In the genomic region with DNA sequence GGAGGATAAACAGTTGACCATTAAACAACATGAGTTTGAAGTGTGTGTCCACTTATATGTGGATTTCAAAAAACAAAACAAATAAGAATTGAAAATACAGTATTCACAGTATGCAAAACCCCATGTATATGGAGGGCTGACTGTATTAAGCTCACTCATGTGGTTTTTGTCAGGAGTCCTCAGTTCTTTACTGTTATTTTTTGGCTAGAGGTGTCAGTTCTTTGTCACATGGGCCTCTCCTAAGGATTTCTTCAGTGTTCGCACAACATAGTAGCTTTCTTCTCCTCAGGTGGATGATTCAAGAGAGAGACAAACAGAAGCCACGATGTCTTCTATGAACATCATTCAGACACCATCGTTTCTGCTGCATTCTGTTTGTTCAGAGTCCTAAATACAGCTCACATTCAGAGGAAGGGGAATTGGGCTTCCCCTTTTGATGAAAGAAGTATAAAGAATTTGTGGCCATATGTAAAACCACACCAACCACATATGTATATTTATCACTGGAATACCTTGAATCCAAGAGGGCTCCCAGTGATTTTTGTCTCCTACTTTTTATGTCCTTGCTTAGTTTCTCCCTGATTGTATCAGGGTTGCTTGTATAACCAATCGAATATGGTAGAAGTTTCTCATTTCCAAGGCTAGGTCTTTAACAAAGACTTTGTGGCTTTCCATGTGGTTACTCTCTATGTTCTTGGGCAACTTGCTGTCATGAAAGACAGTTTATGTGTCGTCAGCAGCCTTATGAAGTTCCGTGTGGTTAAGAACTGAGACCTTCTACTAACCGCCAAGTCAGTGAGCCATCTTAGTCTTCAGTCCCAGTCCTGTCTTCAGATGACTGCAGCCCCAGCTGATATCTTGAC, we compare ENCODE assay signal across 9 cellular contexts. TPM values are rescaled to one million over a fixed set of nuclear protein-coding genes. Genes with fewer than 3 reads are reported as not detected.
DNase-seq lines count a peak whose midpoint lies in the region; ATAC-seq, FAIRE-seq and TF ChIP-seq lines count a peak whose summit lies in the region.
"Had no signal": no experiment of that assay in that cellular context is flagged by ENCODE, and none has a peak within 500 bp of the region (broad histone marks: within the 10 kb centered on the region; RNA-seq: fewer than 3 reads in every experiment).

No MANE protein-coding gene starts in this region.

- peaks cover 0 to 17% (median 4%) of the 10 kb centered on the region in 5 donors for H3K36me3 Mint-ChIP-seq in naive thymus-derived CD4-positive, alpha-beta T cell

- peaks cover 0 to 7% (median 0%) of the 10 kb centered on the region in 5 donors for H3K27me3 Mint-ChIP-seq in naive thymus-derived CD4-positive, alpha-beta T cell

- H3K36me3 ChIP-seq in naive thymus-derived CD4-positive, alpha-beta T cell (ENCODE audit: control insufficient read depth in 2 of 3, insufficient read depth in 3 of 3, low read length in 3 of 3) = no peaks in the 10 kb centered on the region
- H3K36me3 ChIP-seq in adrenal gland (replicated peaks in 1 of 2) = no peaks in the 10 kb centered on the region

- peak overlapping the region; percentile 29 to 93 (median 81) for H3K27ac Mint-ChIP-seq in naive thymus-derived CD4-positive, alpha-beta T cell

- CTCF ChIA-PET in naive thymus-derived CD4-positive, alpha-beta T cell (lab: Charles Lee) = no interaction called here

- 80 to 84% (median 83%) methylated on average over 7 of the region's 7 CpGs for WGBS in adrenal gland, 4 donors

- POLR2A ChIA-PET in naive thymus-derived CD4-positive, alpha-beta T cell (lab: Charles Lee) = interaction anchor here (0.5 kb wide), 1 partner anchor 590 kb away, joined by 4 read pairs; no protein-coding TSS in a partner anchor

- H3K27me3 ChIP-seq in naive thymus-derived CD4-positive, alpha-beta T cell (ENCODE audit: control insufficient read depth in 2 of 2, insufficient read depth in 2 of 2, low read length in 2 of 2) = no peaks in the 10 kb centered on the region
- H3K27me3 ChIP-seq in adrenal gland = no peaks in the 10 kb centered on the region

- ATAC-seq in GM19463 (IDR thresholded peaks at IDR 0.05; ENCODE audit: unreplicated experiment) (peak; percentile 97), HG03521 (IDR thresholded peaks at IDR 0.05; ENCODE audit: unreplicated experiment) (peak; percentile 97)
- ATAC-seq in naive thymus-derived CD4-positive, alpha-beta T cell = peak; percentile 96

- no peak overlapping the region for H3K4me3 ChIP-seq in naive thymus-derived CD4-positive, alpha-beta T cell (ENCODE audit: low read length)
- H3K4me3 ChIP-seq in adrenal gland = no peak overlapping the region

- DNase-seq in AML-193 (lab: John Stamatoyannopoulos, UW) (peak; percentile 98 to 99), UCSD-AML1 (lab: John Stamatoyannopoulos, UW; ENCODE audit: unreplicated experiment) (no peak), adrenal gland (no peak), RCC 7860 (ENCODE audit: low spot score) (no peak)
- DNase-seq in activated CD4-positive, alpha-beta T cell treated with anti-CD3 and anti-CD28 coated beads, Interleukin-2, amount 50 U/mL, for 48 hours = peak; percentile 24 to 43
- peak in 8 of 9 donors; percentile 54 to 86 (median 81) for DNase-seq in naive thymus-derived CD4-positive, alpha-beta T cell

- H3K9me3 Mint-ChIP-seq in naive thymus-derived CD4-positive, alpha-beta T cell = no peaks in the 10 kb centered on the region

- H3K27ac ChIP-seq in naive thymus-derived CD4-positive, alpha-beta T cell (ENCODE audit: low read depth, low read length) = no peak overlapping the region
- H3K27ac ChIP-seq in adrenal gland = no peak overlapping the region

- H3K4me1 Mint-ChIP-seq in naive thymus-derived CD4-positive, alpha-beta T cell = peaks cover 21 to 64% (median 42%) of the 10 kb centered on the region in 7 donors

- intact Hi-C loops in naive thymus-derived CD4-positive, alpha-beta T cell (cut with micrococcal nuclease) = loop anchor here (1.0 to 5.0 kb wide), 6 partner anchors 19 to 1566 kb away; partner anchors contain the start of genes MNAT1 (in 2 of the 2), DAAM1 (in 1 of the 2), PCNX4 (in 1 of the 2) and PPM1A (in 1 of the 2)
- intact Hi-C loops in adrenal gland (cut with DNase I) = no loop called here

- no peak for TF ChIP-seq POLR2A in adrenal gland (IDR thresholded peaks at IDR 0.05)

- peak overlapping the region in 9 of 10 donors; percentile 48 to 85 (median 61) for H3K4me3 Mint-ChIP-seq in naive thymus-derived CD4-positive, alpha-beta T cell

- H3K4me1 ChIP-seq in naive thymus-derived CD4-positive, alpha-beta T cell (ENCODE audit: control insufficient read depth in 2 of 2, insufficient read depth in 2 of 2, low read length in 2 of 2) = peaks cover 19 to 20% of the 10 kb centered on the region in 2 donors
- H3K4me1 ChIP-seq in adrenal gland (replicated peaks in 1 of 2) = peaks cover 0 to 19% of the 10 kb centered on the region in 2 donors

- H3K9me3 ChIP-seq in naive thymus-derived CD4-positive, alpha-beta T cell (ENCODE audit: control insufficient read depth in 2 of 3, low read length in 3 of 3) = no peaks in the 10 kb centered on the region
- no peaks in the 10 kb centered on the region for H3K9me3 ChIP-seq in adrenal gland (replicated peaks in 1 of 3)

- FAIRE-seq in RCC 7860 (lab: Jason Lieb, UNC) = no peak
- FAIRE-seq: colon had no signal

- no peak for TF ChIP-seq CTCF in adrenal gland (IDR thresholded peaks at IDR 0.05)

RNA-seq across cellular contexts. Expression of gene MNAT1, which starts 18.9 kb away (rescaled TPM):
- 10 to 100 TPM; 16.0 to 39.1 (median 20.0) TPM for total RNA-seq in naive thymus-derived CD4-positive, alpha-beta T cell
- polyA plus RNA-seq in naive thymus-derived CD4-positive, alpha-beta T cell = 10 to 100 TPM; 11.8 to 18.3 TPM
- total RNA-seq in adrenal gland = 10 to 100 TPM; 11.7 to 43.8 (median 29.0) TPM
- 10 to 100 TPM; 16.3 to 42.4 (median 17.5) TPM for polyA plus RNA-seq in adrenal gland

RNA-seq across cellular contexts. Expression of gene SIX4, which starts 29.3 kb away (rescaled TPM):
- under 1 TPM in 1 of 5 experiments, not detected in 4; 0.46 TPM for total RNA-seq in naive thymus-derived CD4-positive, alpha-beta T cell
- polyA plus RNA-seq in naive thymus-derived CD4-positive, alpha-beta T cell = not detected
- 1 to 10 TPM in 7 of 8 donors, under 1 TPM in 1; 0.98 to 3.9 (median 3.2) TPM for total RNA-seq in adrenal gland
- polyA plus RNA-seq in adrenal gland = 1 to 10 TPM in 1 of 3 donors, under 1 TPM in 2; 0.40 to 1.5 (median 0.64) TPM

Comparison
In these comparisons a context has a peak if more than half of its experiments do, and no peak if none do; other contexts are left out.
1. DNase-seq: peak in AML-193 (2 of 2), activated CD4-positive, alpha-beta T cell treated with anti-CD3 and anti-CD28 coated beads, Interleukin-2, amount 50 U/mL, for 48 hours (2 of 2) and naive thymus-derived CD4-positive, alpha-beta T cell (8 of 9); none in UCSD-AML1 (single experiment), adrenal gland (0 of 7) and RCC 7860 (single experiment).
2. intact Hi-C loops: an anchor here in naive thymus-derived CD4-positive, alpha-beta T cell (1.0 to 5.0 kb wide); none called in adrenal gland.
3. Peak in every context shown above with its lines, with median percentiles within 50 percentile points of each other: ATAC-seq.